In the genomic region with DNA sequence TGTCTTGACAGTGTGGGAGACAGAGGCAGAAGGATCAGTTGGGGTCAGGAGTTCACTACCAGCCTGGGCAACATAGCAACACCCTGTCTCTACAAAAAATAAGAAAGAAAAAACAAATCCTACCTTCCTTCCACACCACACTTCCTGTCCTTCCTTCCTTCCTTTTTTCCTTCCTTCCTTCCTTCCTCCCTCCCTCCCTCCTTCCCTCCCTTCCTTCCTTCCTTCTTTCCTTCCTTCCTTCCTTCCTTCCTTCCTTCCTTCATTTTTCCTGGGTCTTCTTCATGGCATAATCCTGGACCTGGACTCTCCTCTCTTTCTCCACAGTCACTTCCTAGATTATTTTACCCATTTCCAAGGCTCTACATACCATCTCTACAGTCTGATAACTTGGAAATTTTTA, we compare ENCODE assay signal across 7 cellular contexts.
DNase-seq lines count a peak whose midpoint lies in the region; ATAC-seq, FAIRE-seq and TF ChIP-seq lines count a peak whose summit lies in the region.
"Not testable (repeated sequence)": the region's sequence is repeated elsewhere in the genome, so short reads cannot be mapped to it uniquely, and the experiment has no call there.

No MANE protein-coding gene starts in this region.

- TF ChIP-seq RAD21 in K562 (CRISPR knock-in tag; conservative IDR thresholded peaks at IDR 0.05 in 1 of 2, IDR thresholded peaks at IDR 0.05 in 1 of 2); HepG2 (CRISPR knock-in tag; IDR thresholded peaks at IDR 0.05): not testable (repeated sequence)

- H3K4me3 ChIP-seq in HEK293 (ENCODE audit: low read depth, low read length); SK-N-MC; K562; HepG2 (replicated peaks in 1 of 3; ENCODE audit: insufficient read depth in 1 of 3, low read depth in 2 of 3, low read length in 3 of 3); neural progenitor cell: not testable (repeated sequence)

- POLR2A ChIA-PET in HEK293 (lab: Yijun Ruan, JAX); K562 (lab: Yijun Ruan, JAX); HepG2 (lab: Yijun Ruan, JAX): not testable (repeated sequence)

- not testable (repeated sequence) for FAIRE-seq in K562 (lab: Jason Lieb, UNC); HepG2 (lab: Jason Lieb, UNC)

- not testable (repeated sequence) for H3K36me3 ChIP-seq in HEK293 (ENCODE audit: control insufficient read depth in 2 of 2, insufficient read depth in 1 of 2, low read length in 2 of 2); SK-N-MC (ENCODE audit: insufficient read depth, low read length); K562 (ENCODE audit: control insufficient read depth, insufficient read depth, low read length); HepG2 (replicated peaks in 1 of 2; ENCODE audit: control insufficient read depth in 1 of 2, insufficient read depth in 2 of 2, low read length in 2 of 2); neural progenitor cell

- not testable (repeated sequence) for H3K4me3 Mint-ChIP-seq in nephron progenitor cell; neural progenitor cell; stimulated activated naive CD8-positive, alpha-beta T cell treated with anti-CD3 and anti-CD28 coated beads, Interleukin-15, Interleukin-2, amounts not matched to agents 100 ng/mL and 50 ng/mL, for 24 hours

- not testable (repeated sequence) for H3K36me3 Mint-ChIP-seq in nephron progenitor cell (ENCODE audit: low read depth); neural progenitor cell; stimulated activated naive CD8-positive, alpha-beta T cell treated with anti-CD3 and anti-CD28 coated beads, Interleukin-15, Interleukin-2, amounts not matched to agents 100 ng/mL and 50 ng/mL, for 24 hours (ENCODE audit: low read depth)

- TF ChIP-seq EP300 in K562 (IDR thresholded peaks at IDR 0.05; ENCODE audit: low read length); HepG2 (IDR thresholded peaks at IDR 0.05; ENCODE audit: low read depth in 2 of 2, low read length in 2 of 2); HepG2 (CRISPR knock-in tag; IDR thresholded peaks at IDR 0.05; ENCODE audit: borderline replicate concordance): not testable (repeated sequence)

- not testable (repeated sequence) for ATAC-seq in K562, HepG2

- intact Hi-C loops in K562 (cut with micrococcal nuclease); HepG2 (cut with micrococcal nuclease; ENCODE audit: unreplicated experiment): not testable (repeated sequence)

- not testable (repeated sequence) for H3K9me3 Mint-ChIP-seq in nephron progenitor cell; neural progenitor cell; stimulated activated naive CD8-positive, alpha-beta T cell treated with anti-CD3 and anti-CD28 coated beads, Interleukin-15, Interleukin-2, amounts not matched to agents 100 ng/mL and 50 ng/mL, for 24 hours

- not testable (repeated sequence) for TF ChIP-seq CTCF in HEK293 (tag by site-specific recombination; IDR thresholded peaks at IDR 0.05); K562 (IDR thresholded peaks at IDR 0.05 in 2 of 3, conservative IDR thresholded peaks at IDR 0.05 in 1 of 3; ENCODE audit: insufficient read depth in 2 of 3, low read depth in 1 of 3, low read length in 3 of 3); HepG2 (CRISPR knock-in tag; IDR thresholded peaks at IDR 0.05); nephron progenitor cell (IDR thresholded peaks at IDR 0.05); neural progenitor cell (IDR thresholded peaks at IDR 0.05)

- H3K4me2 ChIP-seq in K562 (ENCODE audit: insufficient read depth, low read length); HepG2 (ENCODE audit: low read depth, low read length); neural progenitor cell: not testable (repeated sequence)

- peak overlapping the region; percentile 10 for H3K27ac Mint-ChIP-seq in nephron progenitor cell
- H3K27ac Mint-ChIP-seq in neural progenitor cell: peak overlapping the region; percentile 16
- H3K27ac Mint-ChIP-seq in stimulated activated naive CD8-positive, alpha-beta T cell treated with anti-CD3 and anti-CD28 coated beads, Interleukin-15, Interleukin-2, amounts not matched to agents 100 ng/mL and 50 ng/mL, for 24 hours: peak overlapping the region; percentile 9

- not testable (repeated sequence) for H3F3A ChIP-seq in neural progenitor cell (ENCODE audit: low read depth)

- not testable (repeated sequence) for H3K4me1 Mint-ChIP-seq in nephron progenitor cell; stimulated activated naive CD8-positive, alpha-beta T cell treated with anti-CD3 and anti-CD28 coated beads, Interleukin-15, Interleukin-2, amounts not matched to agents 100 ng/mL and 50 ng/mL, for 24 hours (ENCODE audit: low read depth)
- H3K4me1 Mint-ChIP-seq in neural progenitor cell: peaks cover 19% of the 10 kb centered on the region

- not testable (repeated sequence) for H3K4me1 ChIP-seq in HEK293 (ENCODE audit: control insufficient read depth, insufficient read depth, low read length); K562 (replicated peaks in 1 of 2; ENCODE audit: control insufficient read depth in 2 of 2, insufficient read depth in 2 of 2, low read length in 2 of 2); HepG2 (ENCODE audit: insufficient read depth, low read length); neural progenitor cell

- DNase-seq in SK-N-MC (ENCODE audit: low read depth, low spot score): peak; percentile 47
- DNase-seq in K562 (ENCODE audit: extremely low read depth in 1 of 4, low spot score in 3 of 4); HepG2 (ENCODE audit: low spot score); nephron progenitor cell; neural progenitor cell (ENCODE audit: low spot score): not testable (repeated sequence)

- H2AFZ ChIP-seq in K562 (ENCODE audit: low read depth, low read length); HepG2 (ENCODE audit: low read length); neural progenitor cell (replicated peaks): not testable (repeated sequence)

- H3K27me3 Mint-ChIP-seq in nephron progenitor cell (ENCODE audit: low read depth, poor library complexity); neural progenitor cell (ENCODE audit: insufficient read depth, low read depth); stimulated activated naive CD8-positive, alpha-beta T cell treated with anti-CD3 and anti-CD28 coated beads, Interleukin-15, Interleukin-2, amounts not matched to agents 100 ng/mL and 50 ng/mL, for 24 hours: not testable (repeated sequence)

- H3K27ac ChIP-seq in HEK293 (ENCODE audit: extremely low read depth, low read depth, low read length); K562 (ENCODE audit: extremely low read depth, low read depth, low read length); HepG2 (ENCODE audit: extremely low read length, insufficient read depth, low read length); neural progenitor cell: not testable (repeated sequence)
- peak overlapping the region; percentile 82 for H3K27ac ChIP-seq in SK-N-MC

- not testable (repeated sequence) for H3K79me2 ChIP-seq in K562 (ENCODE audit: control insufficient read depth, insufficient read depth, low read length); HepG2 (ENCODE audit: insufficient read depth, low read length); neural progenitor cell (ENCODE audit: low read depth)

- H3K9me3 ChIP-seq in HEK293 (ENCODE audit: control insufficient read depth, insufficient read depth, low read depth, low read length); SK-N-MC (ENCODE audit: low read depth, low read length); K562 (replicated peaks; ENCODE audit: control insufficient read depth, insufficient read depth, low read depth, low read length); HepG2 (ENCODE audit: low read length); neural progenitor cell (ENCODE audit: low read depth): not testable (repeated sequence)

- H3K27me3 ChIP-seq in K562 (ENCODE audit: control insufficient read depth in 2 of 2, insufficient read depth in 2 of 2, low read length in 2 of 2); neural progenitor cell: not testable (repeated sequence)
- H3K27me3 ChIP-seq in HepG2 (ENCODE audit: control insufficient read depth in 1 of 2, insufficient read depth in 2 of 2, low read length in 2 of 2): peaks cover 0 to 10% of the 10 kb centered on the region in 2 experiments; a peak in 2 of 5 replicates

- H4K20me1 ChIP-seq in K562 (replicated peaks; ENCODE audit: control insufficient read depth, insufficient read depth, low read length); HepG2 (ENCODE audit: insufficient read depth, low read length); neural progenitor cell (ENCODE audit: low read depth): not testable (repeated sequence)

- not testable (repeated sequence) for BruUV-seq in K562 (replicated peaks; lab: Mats Ljungman, UMichigan); HepG2 (replicated peaks; lab: Mats Ljungman, UMichigan)

- H3K9ac ChIP-seq in SK-N-MC (ENCODE audit: insufficient read length); K562 (ENCODE audit: insufficient read depth in 1 of 2, low read depth in 2 of 2, low read length in 2 of 2); HepG2 (ENCODE audit: insufficient read depth, low read depth, low read length); neural progenitor cell: not testable (repeated sequence)

- in situ Hi-C loops in K562 (cut with MboI); HepG2 (cut with HindIII; ENCODE audit: extremely low pct_ligation_motif_present, low pct_unique_long_range_greater_than_20kb): not testable (repeated sequence)

- not testable (repeated sequence) for H3K9me1 ChIP-seq in K562 (ENCODE audit: control insufficient read depth, insufficient read depth, low read length)

- CTCF ChIA-PET in HEK293 (lab: Yijun Ruan, JAX): interaction anchor here (1.1 kb wide), 1 partner anchor 12 kb away, joined by 3 read pairs; no protein-coding TSS in a partner anchor
- CTCF ChIA-PET in K562 (lab: Yijun Ruan, JAX; ENCODE audit: low intra/inter-chr PET ratio); HepG2 (lab: Yijun Ruan, JAX; ENCODE audit: low intra/inter-chr PET ratio, low total read pairs): not testable (repeated sequence)

- TF ChIP-seq POLR2A in K562 (conservative IDR thresholded peaks at IDR 0.05); HepG2 (IDR thresholded peaks at IDR 0.05; ENCODE audit: insufficient read depth in 1 of 2, low read depth in 2 of 2, low read length in 2 of 2): not testable (repeated sequence)
